Comparison of ENCODE assay signal across 10 cellular contexts in the genomic region with DNA sequence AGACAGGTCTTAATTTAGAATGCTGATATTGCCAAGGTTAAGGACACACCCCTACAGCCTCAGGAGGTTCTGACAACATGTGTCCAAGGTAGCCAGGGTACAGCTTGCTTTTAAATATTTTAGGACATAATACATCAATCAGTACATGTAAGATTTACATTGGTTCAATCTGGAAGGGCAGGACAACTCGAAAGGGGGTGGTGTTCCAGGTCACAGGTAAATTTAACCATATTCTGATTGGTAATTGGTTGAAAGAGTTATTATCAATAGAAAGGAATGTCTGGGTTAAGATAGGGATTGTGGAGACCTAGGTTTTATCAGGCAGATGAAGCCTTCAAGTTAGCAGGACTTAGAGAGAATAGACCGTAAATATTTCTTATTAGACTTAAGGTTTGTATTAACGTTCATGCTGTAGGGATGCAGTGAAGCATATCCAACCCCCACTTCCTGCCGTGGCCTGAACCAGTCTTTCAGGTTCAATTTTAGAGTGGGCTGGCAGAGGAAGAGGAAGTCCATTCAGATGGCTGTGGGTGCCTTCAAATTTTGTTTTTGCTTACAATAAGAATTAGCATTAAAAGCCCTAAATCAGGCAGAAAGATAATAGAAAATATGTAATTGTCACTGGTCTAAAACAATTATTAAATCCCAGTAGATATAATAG.
DNase-seq lines count a peak whose midpoint lies in the region; ATAC-seq and TF ChIP-seq lines count a peak whose summit lies in the region.
"Had no signal": no experiment of that assay in that cellular context is flagged by ENCODE, and none has a peak within 500 bp of the region (broad histone marks: within the 10 kb centered on the region; RNA-seq: fewer than 3 reads in every experiment).

No MANE protein-coding gene starts in this region.

- no peaks in the 10 kb centered on the region for H4K20me1 ChIP-seq in neural progenitor cell (ENCODE audit: low read depth)

- no peaks in the 10 kb centered on the region for H3K36me3 ChIP-seq in neural progenitor cell

- H3K36me3 Mint-ChIP-seq in naive B cell, result no peaks in the 10 kb centered on the region
- H3K36me3 Mint-ChIP-seq in neural progenitor cell, result no peaks in the 10 kb centered on the region
- H3K36me3 Mint-ChIP-seq: T-cell had no signal

- H3K4me3 Mint-ChIP-seq in naive B cell, result peak overlapping the region; percentile 28 to 86 (median 78)
- no peak overlapping the region for H3K4me3 Mint-ChIP-seq in neural progenitor cell
- H3K4me3 Mint-ChIP-seq in stimulated activated naive CD8-positive, alpha-beta T cell treated with anti-CD3 and anti-CD28 coated beads, Interleukin-15, amount 100 ng/mL, for 72 hours, result no peak overlapping the region
- H3K4me3 Mint-ChIP-seq: T-cell had no signal

- no peaks in the 10 kb centered on the region for H3K4me1 ChIP-seq in neural progenitor cell

- H3K27ac Mint-ChIP-seq in naive B cell (peak overlapping the region in 3 of 6 donors; percentile 63 to 86 (median 84)), neural progenitor cell (no peak overlapping the region)
- no peak overlapping the region for H3K27ac Mint-ChIP-seq in stimulated activated naive CD8-positive, alpha-beta T cell treated with anti-CD3 and anti-CD28 coated beads, Interleukin-15, amount 100 ng/mL, for 72 hours
- H3K27ac Mint-ChIP-seq: T-cell had no signal

- no peaks in the 10 kb centered on the region for H3K9me3 ChIP-seq in neural progenitor cell (ENCODE audit: low read depth)

- no peak overlapping the region for H3K9ac ChIP-seq in neural progenitor cell

- no peaks in the 10 kb centered on the region for H3F3A ChIP-seq in neural progenitor cell (ENCODE audit: low read depth)

- H3K4me3 ChIP-seq in neural progenitor cell, result no peak overlapping the region

- H3K9me3 Mint-ChIP-seq in naive B cell (peaks cover 0 to 3% (median 0%) of the 10 kb centered on the region in 7 donors), neural progenitor cell (no peaks in the 10 kb centered on the region)
- no peaks in the 10 kb centered on the region for H3K9me3 Mint-ChIP-seq in stimulated activated naive CD8-positive, alpha-beta T cell treated with anti-CD3 and anti-CD28 coated beads, Interleukin-15, amount 100 ng/mL, for 72 hours

- no peak for TF ChIP-seq CTCF in neural progenitor cell (IDR thresholded peaks at IDR 0.05)

- no peak overlapping the region for H3K4me2 ChIP-seq in neural progenitor cell

- H3K79me2 ChIP-seq in neural progenitor cell (ENCODE audit: low read depth), result no peaks in the 10 kb centered on the region

- no peak overlapping the region for H3K27ac ChIP-seq in neural progenitor cell

- ATAC-seq in GM18909 (IDR thresholded peaks at IDR 0.05; ENCODE audit: poor library complexity, unreplicated experiment), result peak; percentile 99
- peak; percentile 98 for ATAC-seq in HG02588 (IDR thresholded peaks at IDR 0.05; ENCODE audit: unreplicated experiment)
- peak; percentile 98 for ATAC-seq in HG03520 (IDR thresholded peaks at IDR 0.05; ENCODE audit: unreplicated experiment)
- peak; percentile 100 for ATAC-seq in naive B cell (ENCODE audit: low read depth in 2 of 2)
- no peak for ATAC-seq in stimulated activated naive CD8-positive, alpha-beta T cell treated with anti-CD3 and anti-CD28 coated beads, Interleukin-15, amount 100 ng/mL, for 72 hours
- ATAC-seq: T-cell had no signal

- H2AFZ ChIP-seq in neural progenitor cell (replicated peaks), result no peak overlapping the region

- no peaks in the 10 kb centered on the region for H3K27me3 Mint-ChIP-seq in naive B cell
- H3K27me3 Mint-ChIP-seq in neural progenitor cell (ENCODE audit: insufficient read depth, low read depth), result no peaks in the 10 kb centered on the region
- H3K27me3 Mint-ChIP-seq in stimulated activated naive CD8-positive, alpha-beta T cell treated with anti-CD3 and anti-CD28 coated beads, Interleukin-15, amount 100 ng/mL, for 72 hours, result no peaks in the 10 kb centered on the region
- H3K27me3 Mint-ChIP-seq: T-cell had no signal

- DNase-seq in naive B cell (peak; percentile 53), neural progenitor cell (ENCODE audit: low spot score) (no peak)
- no peak for DNase-seq in stimulated activated naive CD8-positive, alpha-beta T cell treated with anti-CD3 and anti-CD28 coated beads, Interleukin-15, amount 100 ng/mL, for 72 hours
- no peak for DNase-seq in activated CD8-positive, alpha-beta memory T cell treated with anti-CD3 and anti-CD28 coated beads, Interleukin-2, amount 50 U/mL, for 4 hours
- DNase-seq: activated effector memory CD4-positive, alpha-beta T cell treated with Interleukin-2 at 50 U/mL for 16 hours; retina; T-cell had no signal

- no peaks in the 10 kb centered on the region for H3K27me3 ChIP-seq in neural progenitor cell

- H3K4me1 Mint-ChIP-seq in naive B cell (peaks cover 13 to 32% (median 14%) of the 10 kb centered on the region in 3 donors), neural progenitor cell (no peaks in the 10 kb centered on the region)
- H3K4me1 Mint-ChIP-seq in stimulated activated naive CD8-positive, alpha-beta T cell treated with anti-CD3 and anti-CD28 coated beads, Interleukin-15, amount 100 ng/mL, for 72 hours, result no peaks in the 10 kb centered on the region
- H3K4me1 Mint-ChIP-seq: T-cell had no signal

Comparison
In these comparisons a context has a peak if more than half of its experiments do, and no peak if none do; other contexts are left out.
1. H3K4me3 Mint-ChIP-seq: peak in naive B cell (8 of 8); none in neural progenitor cell (single experiment) and stimulated activated naive CD8-positive, alpha-beta T cell treated with anti-CD3 and anti-CD28 coated beads, Interleukin-15, amount 100 ng/mL, for 72 hours (0 of 2).